Comparison of ENCODE assay signal across 1 cellular context in the genomic region with DNA sequence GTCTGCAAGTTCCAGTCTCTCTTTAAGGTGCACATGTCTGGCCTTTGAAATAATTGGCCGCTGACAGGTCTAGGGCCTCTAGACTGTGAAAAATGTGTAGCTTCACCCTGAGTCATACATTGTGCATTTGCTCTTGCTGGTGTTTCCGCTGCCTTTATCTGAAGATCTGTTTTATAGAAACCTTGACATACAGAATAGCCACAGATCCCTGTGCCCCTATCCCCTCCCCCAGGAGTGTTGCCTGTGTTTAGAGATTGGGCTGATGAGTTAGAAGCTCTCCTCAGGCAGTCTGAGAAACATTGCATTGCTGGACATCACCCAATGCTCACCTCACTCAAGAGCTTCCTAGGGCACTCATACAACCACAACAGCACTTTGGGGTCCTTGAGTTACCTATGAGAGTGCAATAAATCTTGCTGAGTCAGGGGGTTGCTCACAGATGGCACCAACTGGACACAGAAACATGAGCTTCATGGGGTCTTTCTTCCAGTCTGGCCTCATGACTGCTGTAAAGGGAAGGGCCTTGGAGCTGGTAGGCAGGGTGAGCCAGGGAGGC.
TF ChIP-seq lines count a peak whose summit lies in the region.

No MANE protein-coding gene starts in this region.

TF ChIP-seq in K562, 482 proteins besides CTCF, POLR2A, EP300 and RAD21 (continued from another document):
- peak; percentile 36; the same call in 1 of the 2 replicates for TF ChIP-seq ZBTB7A (IDR thresholded peaks at IDR 0.05; ENCODE audit: borderline replicate concordance, control insufficient read depth, low read depth, low read length)
- peak in 1 of 2 experiments; percentile 68; a peak in 2 of 4 replicates for TF ChIP-seq RCOR1 (IDR thresholded peaks at IDR 0.05; ENCODE audit: borderline replicate concordance in 1 of 2, low read depth in 2 of 2, low read length in 2 of 2)
- peak; percentile 54; the same call in 1 of the 2 replicates for TF ChIP-seq CREM (IDR thresholded peaks at IDR 0.05; ENCODE audit: low read depth)
- peak; percentile 81 for TF ChIP-seq LEF1 (IDR thresholded peaks at IDR 0.05)
- peak; percentile 70 for TF ChIP-seq TCF3 (CRISPR knock-in tag; IDR thresholded peaks at IDR 0.05)
- peak in 1 of 2 experiments; percentile 64; a peak in 1 of 4 replicates for TF ChIP-seq TBL1XR1 (IDR thresholded peaks at IDR 0.05; ENCODE audit: low read length in 2 of 2)
- TF ChIP-seq ZNF561 (CRISPR knock-in tag; conservative IDR thresholded peaks at IDR 0.05): no peak
- no peak for TF ChIP-seq KDM5B (IDR thresholded peaks at IDR 0.05; ENCODE audit: insufficient replicate concordance, low read depth, low read length)
- no peak for TF ChIP-seq ZC3H4 (CRISPR knock-in tag; IDR thresholded peaks at IDR 0.05; ENCODE audit: borderline replicate concordance)
- TF ChIP-seq, protein P1, sequence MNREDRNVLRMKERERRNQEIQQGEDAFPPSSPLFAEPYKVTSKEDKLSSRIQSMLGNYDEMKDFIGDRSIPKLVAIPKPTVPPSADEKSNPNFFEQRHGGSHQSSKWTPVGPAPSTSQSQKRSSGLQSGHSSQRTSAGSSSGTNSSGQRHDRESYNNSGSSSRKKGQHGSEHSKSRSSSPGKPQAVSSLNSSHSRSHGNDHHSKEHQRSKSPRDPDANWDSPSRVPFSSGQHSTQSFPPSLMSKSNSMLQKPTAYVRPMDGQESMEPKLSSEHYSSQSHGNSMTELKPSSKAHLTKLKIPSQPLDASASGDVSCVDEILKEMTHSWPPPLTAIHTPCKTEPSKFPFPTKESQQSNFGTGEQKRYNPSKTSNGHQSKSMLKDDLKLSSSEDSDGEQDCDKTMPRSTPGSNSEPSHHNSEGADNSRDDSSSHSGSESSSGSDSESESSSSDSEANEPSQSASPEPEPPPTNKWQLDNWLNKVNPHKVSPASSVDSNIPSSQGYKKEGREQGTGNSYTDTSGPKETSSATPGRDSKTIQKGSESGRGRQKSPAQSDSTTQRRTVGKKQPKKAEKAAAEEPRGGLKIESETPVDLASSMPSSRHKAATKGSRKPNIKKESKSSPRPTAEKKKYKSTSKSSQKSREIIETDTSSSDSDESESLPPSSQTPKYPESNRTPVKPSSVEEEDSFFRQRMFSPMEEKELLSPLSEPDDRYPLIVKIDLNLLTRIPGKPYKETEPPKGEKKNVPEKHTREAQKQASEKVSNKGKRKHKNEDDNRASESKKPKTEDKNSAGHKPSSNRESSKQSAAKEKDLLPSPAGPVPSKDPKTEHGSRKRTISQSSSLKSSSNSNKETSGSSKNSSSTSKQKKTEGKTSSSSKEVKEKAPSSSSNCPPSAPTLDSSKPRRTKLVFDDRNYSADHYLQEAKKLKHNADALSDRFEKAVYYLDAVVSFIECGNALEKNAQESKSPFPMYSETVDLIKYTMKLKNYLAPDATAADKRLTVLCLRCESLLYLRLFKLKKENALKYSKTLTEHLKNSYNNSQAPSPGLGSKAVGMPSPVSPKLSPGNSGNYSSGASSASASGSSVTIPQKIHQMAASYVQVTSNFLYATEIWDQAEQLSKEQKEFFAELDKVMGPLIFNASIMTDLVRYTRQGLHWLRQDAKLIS (CRISPR knock-in tag; IDR thresholded peaks at IDR 0.05): no peak
- TF ChIP-seq, protein P2, sequence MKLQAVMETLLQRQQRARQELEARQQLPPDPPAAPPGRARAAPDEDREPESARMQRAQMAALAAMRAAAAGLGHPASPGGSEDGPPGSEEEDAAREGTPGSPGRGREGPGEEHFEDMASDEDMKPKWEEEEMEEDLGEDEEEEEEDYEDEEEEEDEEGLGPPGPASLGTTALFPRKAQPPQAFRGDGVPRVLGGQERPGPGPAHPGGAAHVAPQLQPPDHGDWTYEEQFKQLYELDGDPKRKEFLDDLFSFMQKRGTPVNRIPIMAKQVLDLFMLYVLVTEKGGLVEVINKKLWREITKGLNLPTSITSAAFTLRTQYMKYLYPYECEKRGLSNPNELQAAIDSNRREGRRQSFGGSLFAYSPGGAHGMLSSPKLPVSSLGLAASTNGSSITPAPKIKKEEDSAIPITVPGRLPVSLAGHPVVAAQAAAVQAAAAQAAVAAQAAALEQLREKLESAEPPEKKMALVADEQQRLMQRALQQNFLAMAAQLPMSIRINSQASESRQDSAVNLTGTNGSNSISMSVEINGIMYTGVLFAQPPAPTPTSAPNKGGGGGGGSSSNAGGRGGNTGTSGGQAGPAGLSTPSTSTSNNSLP (IDR thresholded peaks at IDR 0.05; ENCODE audit: borderline replicate concordance, low read depth, low read length): peak; percentile 78; the same call in 1 of the 2 replicates
- TF ChIP-seq KDM1A (IDR thresholded peaks at IDR 0.05): peak; percentile 44; a peak in 1 of 4 replicates
- peak; percentile 50; the same call in 1 of the 2 replicates for TF ChIP-seq SMARCC2 (IDR thresholded peaks at IDR 0.05; ENCODE audit: low read depth)
